Comparison of ENCODE assay signal across 9 cellular contexts in the genomic region with DNA sequence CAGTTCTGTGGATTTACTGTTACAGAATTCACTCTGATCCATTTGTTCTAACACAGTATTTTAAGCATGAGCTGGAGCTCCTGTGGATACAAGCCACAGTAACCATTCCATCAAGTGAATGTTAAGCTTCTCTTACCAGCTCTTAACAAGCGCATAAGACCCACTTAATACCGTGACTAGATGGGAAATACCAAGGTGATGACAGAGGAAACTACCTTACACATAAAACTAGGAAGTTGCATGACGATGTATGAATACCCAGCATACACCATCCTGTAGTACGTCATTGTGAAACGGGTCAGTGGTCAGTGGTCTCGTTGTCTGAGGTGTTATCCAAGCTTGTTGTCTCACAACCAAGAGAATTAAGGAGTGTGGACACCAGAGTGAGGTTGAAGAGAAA. TPM values are rescaled to one million over a fixed set of nuclear protein-coding genes. Genes with fewer than 3 reads are reported as not detected.
DNase-seq lines count a peak whose midpoint lies in the region; ATAC-seq and TF ChIP-seq lines count a peak whose summit lies in the region.
"Had no signal": no experiment of that assay in that cellular context is flagged by ENCODE, and none has a peak within 500 bp of the region (broad histone marks: within the 10 kb centered on the region; RNA-seq: fewer than 3 reads in every experiment).

No MANE protein-coding gene starts in this region.

- H3K4me1 Mint-ChIP-seq in activated T-cell treated with anti-CD3 and anti-CD28 coated beads, Interleukin-2, amount 50 U/mL, for 72 hours (ENCODE audit: low read depth) = peaks cover 87% of the 10 kb centered on the region
- peaks cover 69% of the 10 kb centered on the region for H3K4me1 Mint-ChIP-seq in stimulated activated effector memory CD8-positive, alpha-beta T cell treated with anti-CD3 and anti-CD28 coated beads, Interleukin-12 subunit alpha, Interleukin-12 subunit beta, amount 100 ng/mL, for 72 hours

- peak; percentile 30 for DNase-seq in activated CD4-positive, alpha-beta T cell treated with anti-CD3 and anti-CD28 coated beads for 48 hours
- DNase-seq in activated CD4-positive, alpha-beta T cell treated with anti-CD3 and anti-CD28 coated beads, Interleukin-2, amount 50 U/mL, for 1 hour = no peak
- DNase-seq in activated T-cell treated with anti-CD3 and anti-CD28 coated beads, Interleukin-2, amount 50 U/mL, for 72 hours = peak; percentile 74 to 79
- peak; percentile 27 to 83 for DNase-seq in stimulated activated effector memory CD8-positive, alpha-beta T cell treated with anti-CD3 and anti-CD28 coated beads, Interleukin-12 subunit alpha, Interleukin-12 subunit beta, amount 100 ng/mL, for 72 hours (ENCODE audit: low spot score in 2 of 2)
- no peak for DNase-seq in brain microvascular endothelial cell
- no peak for DNase-seq in activated effector memory CD4-positive, alpha-beta T cell treated with anti-CD3 and anti-CD28 coated beads, Interleukin-2, amount 50 U/mL, for 16 hours
- DNase-seq in mucosa of descending colon = no peak
- DNase-seq: NCI-H2029 treated with DMSO at 0.1 percent for 48 hours had no signal

- no peaks in the 10 kb centered on the region for H3K27me3 ChIP-seq in brain microvascular endothelial cell (replicated peaks)

- no peak overlapping the region for H3K27ac ChIP-seq in brain microvascular endothelial cell

- peaks cover 0 to 2% of the 10 kb centered on the region in 2 donors for H3K9me3 Mint-ChIP-seq in activated T-cell treated with anti-CD3 and anti-CD28 coated beads, Interleukin-2, amount 50 U/mL, for 72 hours
- H3K9me3 Mint-ChIP-seq in stimulated activated effector memory CD8-positive, alpha-beta T cell treated with anti-CD3 and anti-CD28 coated beads, Interleukin-12 subunit alpha, Interleukin-12 subunit beta, amount 100 ng/mL, for 72 hours = no peaks in the 10 kb centered on the region

- H3K4me3 ChIP-seq in brain microvascular endothelial cell (ENCODE audit: low read depth, low read length) (no peak overlapping the region), mucosa of descending colon (no peak overlapping the region)

- ATAC-seq in HG02884 (IDR thresholded peaks at IDR 0.05; ENCODE audit: unreplicated experiment) = peak; percentile 27
- peak; percentile 56 to 59 for ATAC-seq in activated T-cell treated with anti-CD3 and anti-CD28 coated beads, Interleukin-2, amount 50 U/mL, for 72 hours (replicated peaks in 1 of 2)
- peak; percentile 80 for ATAC-seq in stimulated activated effector memory CD8-positive, alpha-beta T cell treated with anti-CD3 and anti-CD28 coated beads, Interleukin-12 subunit alpha, Interleukin-12 subunit beta, amount 100 ng/mL, for 72 hours
- ATAC-seq in mucosa of descending colon = no peak

- H3K27me3 Mint-ChIP-seq in activated T-cell treated with anti-CD3 and anti-CD28 coated beads, Interleukin-2, amount 50 U/mL, for 72 hours (ENCODE audit: low read depth) = no peaks in the 10 kb centered on the region

- TF ChIP-seq CTCF in brain microvascular endothelial cell (IDR thresholded peaks at IDR 0.05; ENCODE audit: low read depth, low read length, missing control alignments) = no peak
- TF ChIP-seq CTCF in mucosa of descending colon (IDR thresholded peaks at IDR 0.05) = no peak

- peak overlapping the region; percentile 87 to 99 for H3K4me3 Mint-ChIP-seq in activated T-cell treated with anti-CD3 and anti-CD28 coated beads, Interleukin-2, amount 50 U/mL, for 72 hours
- peak overlapping the region; percentile 91 for H3K4me3 Mint-ChIP-seq in stimulated activated effector memory CD8-positive, alpha-beta T cell treated with anti-CD3 and anti-CD28 coated beads, Interleukin-12 subunit alpha, Interleukin-12 subunit beta, amount 100 ng/mL, for 72 hours

- H3K4me1 ChIP-seq in mucosa of descending colon (ENCODE audit: low read depth) = peaks cover 11% of the 10 kb centered on the region

- intact Hi-C loops in mucosa of descending colon (cut with DNase I, micrococcal nuclease) = no loop called here

- no peaks in the 10 kb centered on the region for H3K9me3 ChIP-seq in mucosa of descending colon

- H3K36me3 ChIP-seq in brain microvascular endothelial cell (replicated peaks) = no peaks in the 10 kb centered on the region
- H3K36me3 ChIP-seq in mucosa of descending colon (ENCODE audit: low read depth) = no peaks in the 10 kb centered on the region

- peaks cover 2 to 6% of the 10 kb centered on the region in 2 donors for H3K36me3 Mint-ChIP-seq in activated T-cell treated with anti-CD3 and anti-CD28 coated beads, Interleukin-2, amount 50 U/mL, for 72 hours (ENCODE audit: insufficient read depth in 2 of 2)
- peaks cover 38% of the 10 kb centered on the region for H3K36me3 Mint-ChIP-seq in stimulated activated effector memory CD8-positive, alpha-beta T cell treated with anti-CD3 and anti-CD28 coated beads, Interleukin-12 subunit alpha, Interleukin-12 subunit beta, amount 100 ng/mL, for 72 hours

- peak overlapping the region; percentile 99 for H3K27ac Mint-ChIP-seq in activated T-cell treated with anti-CD3 and anti-CD28 coated beads, Interleukin-2, amount 50 U/mL, for 72 hours
- H3K27ac Mint-ChIP-seq in stimulated activated effector memory CD8-positive, alpha-beta T cell treated with anti-CD3 and anti-CD28 coated beads, Interleukin-12 subunit alpha, Interleukin-12 subunit beta, amount 100 ng/mL, for 72 hours = peak overlapping the region; percentile 97

- in situ Hi-C loops in brain microvascular endothelial cell (cut with HindIII; ENCODE audit: low pct_ligation_motif_present, low sequenced_read_pairs) = no loop called here

RNA-seq across cellular contexts. Expression of gene GALC, which starts 2.0 kb away (rescaled TPM):
- 10 to 100 TPM; 40.1 to 40.3 TPM for total RNA-seq in activated T-cell treated with anti-CD3 and anti-CD28 coated beads, Interleukin-2, amount 50 U/mL, for 72 hours
- total RNA-seq in mucosa of descending colon = 10 to 100 TPM; 21.2 to 29.8 (median 24.3) TPM

RNA-seq across cellular contexts. Expression of gene GPR65, which starts 10.0 kb away (rescaled TPM):
- 10 to 100 TPM; 24.6 to 31.8 TPM for total RNA-seq in activated T-cell treated with anti-CD3 and anti-CD28 coated beads, Interleukin-2, amount 50 U/mL, for 72 hours
- total RNA-seq in mucosa of descending colon = 1 to 10 TPM in 2 of 3 donors, under 1 TPM in 1; 0.41 to 1.6 (median 1.6) TPM

Comparison
In these comparisons a context has a peak if more than half of its experiments do, and no peak if none do; other contexts are left out.
1. DNase-seq: peak in activated CD4-positive, alpha-beta T cell treated with anti-CD3 and anti-CD28 coated beads for 48 hours (single experiment), activated T-cell treated with anti-CD3 and anti-CD28 coated beads, Interleukin-2, amount 50 U/mL, for 72 hours (2 of 2) and stimulated activated effector memory CD8-positive, alpha-beta T cell treated with anti-CD3 and anti-CD28 coated beads, Interleukin-12 subunit alpha, Interleukin-12 subunit beta, amount 100 ng/mL, for 72 hours (2 of 2); none in activated CD4-positive, alpha-beta T cell treated with anti-CD3 and anti-CD28 coated beads, Interleukin-2, amount 50 U/mL, for 1 hour (single experiment), brain microvascular endothelial cell (single experiment), activated effector memory CD4-positive, alpha-beta T cell treated with anti-CD3 and anti-CD28 coated beads, Interleukin-2, amount 50 U/mL, for 16 hours (single experiment) and mucosa of descending colon (0 of 3).
2. RNA of gene GPR65, which starts 10.0 kb away (total RNA-seq): 24.6 to 31.8 TPM in activated T-cell treated with anti-CD3 and anti-CD28 coated beads, Interleukin-2, amount 50 U/mL, for 72 hours; 0.41 to 1.6 TPM in mucosa of descending colon; every median in the first group is over 4 times any median in the second.